Comparison of ENCODE assay signal across 8 cellular contexts in the genomic region with DNA sequence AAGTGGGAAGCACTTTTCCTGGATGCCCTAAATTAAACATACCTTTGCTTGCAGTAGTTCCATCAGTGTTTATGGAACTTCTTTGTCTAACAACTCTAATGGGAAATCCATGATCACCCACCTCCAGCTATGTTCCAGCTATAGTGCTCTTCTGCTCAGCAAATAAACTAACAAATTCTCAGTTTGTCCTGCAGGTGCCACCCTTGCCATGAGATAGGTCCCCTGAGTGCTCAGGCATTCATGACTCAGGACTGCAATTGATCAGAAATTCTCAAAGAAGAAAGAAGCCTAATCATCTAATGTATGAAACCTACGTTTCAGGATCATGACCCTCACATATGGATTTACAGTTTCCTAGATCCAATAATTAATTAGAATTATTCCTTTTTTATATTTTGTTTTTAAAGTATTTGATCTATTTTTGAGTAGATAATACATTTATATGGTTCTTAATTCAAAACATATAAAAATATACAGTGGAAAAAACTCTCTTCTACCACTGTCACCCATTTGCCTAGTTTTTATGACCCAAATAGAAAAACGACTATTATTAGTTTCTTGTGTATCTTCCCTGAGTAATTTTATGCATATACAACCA. TPM values are rescaled to one million over a fixed set of nuclear protein-coding genes. Genes with fewer than 3 reads are reported as not detected.
A peak's percentile ranks its signal among the peaks of the same experiment; 100 is the strongest.
DNase-seq lines count a peak whose midpoint lies in the region; ATAC-seq, FAIRE-seq and TF ChIP-seq lines count a peak whose summit lies in the region.

No MANE protein-coding gene starts in this region.

- no peaks in the 10 kb centered on the region for H3K36me3 Mint-ChIP-seq in progenitor cell of endocrine pancreas (ENCODE audit: insufficient read depth)
- H3K36me3 Mint-ChIP-seq in activated T-cell treated with anti-CD3 and anti-CD28 coated beads, Interleukin-2, amount 50 U/mL, for 4 hours (ENCODE audit: insufficient read depth), result no peaks in the 10 kb centered on the region

- H3K27me3 Mint-ChIP-seq in progenitor cell of endocrine pancreas, result peaks cover 5% of the 10 kb centered on the region
- peaks cover 3% of the 10 kb centered on the region for H3K27me3 Mint-ChIP-seq in activated T-cell treated with anti-CD3 and anti-CD28 coated beads, Interleukin-2, amount 50 U/mL, for 4 hours (ENCODE audit: low read depth)

- no peak for DNase-seq in D721Med (ENCODE audit: insufficient read length, low spot score)
- peak; percentile 3 for DNase-seq in MG63
- peak; percentile 91 for DNase-seq in SK-MEL-5 (ENCODE audit: low read depth, low spot score)
- peak; percentile 4 for DNase-seq in germinal center (ENCODE audit: low spot score)
- peak; percentile 35 for DNase-seq in progenitor cell of endocrine pancreas (ENCODE audit: low spot score, unreplicated experiment)
- DNase-seq in activated T-cell treated with anti-CD3 and anti-CD28 coated beads, Interleukin-2, amount 50 U/mL, for 4 hours, result no peak

- ATAC-seq in GM19397 (IDR thresholded peaks at IDR 0.05; ENCODE audit: unreplicated experiment) (peak; percentile 54), HG02763 (IDR thresholded peaks at IDR 0.05; ENCODE audit: unreplicated experiment) (no peak)
- no peak for ATAC-seq in activated T-cell treated with anti-CD3 and anti-CD28 coated beads, Interleukin-2, amount 50 U/mL, for 4 hours

- in situ Hi-C loops in SK-MEL-5 (cut with HindIII; ENCODE audit: low pct_unique_long_range_greater_than_20kb, low sequenced_read_pairs), result no loop called here

- no peak overlapping the region for H3K4me3 Mint-ChIP-seq in progenitor cell of endocrine pancreas (ENCODE audit: low read depth)
- H3K4me3 Mint-ChIP-seq in activated T-cell treated with anti-CD3 and anti-CD28 coated beads, Interleukin-2, amount 50 U/mL, for 4 hours, result no peak overlapping the region

- peak; percentile 56 for FAIRE-seq in D721Med (lab: Jason Lieb, UNC)

- H3K36me3 ChIP-seq in MG63, result no peaks in the 10 kb centered on the region

- H3K9me3 Mint-ChIP-seq in progenitor cell of endocrine pancreas (ENCODE audit: low read depth), result no peaks in the 10 kb centered on the region
- H3K9me3 Mint-ChIP-seq in activated T-cell treated with anti-CD3 and anti-CD28 coated beads, Interleukin-2, amount 50 U/mL, for 4 hours, result no peaks in the 10 kb centered on the region

- no peaks in the 10 kb centered on the region for H3K9me3 ChIP-seq in MG63

- H3K4me3 ChIP-seq in MG63, result no peak overlapping the region

- H3K27me3 ChIP-seq in MG63, result no peaks in the 10 kb centered on the region

- H3K4me1 Mint-ChIP-seq in progenitor cell of endocrine pancreas (ENCODE audit: low read depth), result no peaks in the 10 kb centered on the region
- no peaks in the 10 kb centered on the region for H3K4me1 Mint-ChIP-seq in activated T-cell treated with anti-CD3 and anti-CD28 coated beads, Interleukin-2, amount 50 U/mL, for 4 hours (ENCODE audit: low read depth)

- no peak overlapping the region for H3K27ac Mint-ChIP-seq in progenitor cell of endocrine pancreas

- TF ChIP-seq CTCF in D721Med (IDR thresholded peaks at IDR 0.05; ENCODE audit: insufficient read depth, missing control alignments) (peak; percentile 82), progenitor cell of endocrine pancreas (IDR thresholded peaks at IDR 0.05; ENCODE audit: unreplicated experiment) (peak; percentile 76)

RNA-seq across cellular contexts. Expression of gene DYNC1I1, which starts 48.7 kb away (rescaled TPM):
- 2.2 and 2.3 TPM in 2 replicates for total RNA-seq in MG63 (2014; rRNA removed; shearing (Covaris generic); ENCODE audit: low replicate concordance)
- 18.2 and 19.3 TPM in 2 replicates for total RNA-seq in SK-MEL-5 (2014; rRNA removed; shearing (Covaris generic))
- polyA plus RNA-seq in SK-MEL-5 (2015; cell fraction: cytosol; rRNA removed), result 15.6 and 16.3 TPM in 2 replicates
- polyA plus RNA-seq in SK-MEL-5 (2015; cell fraction: nucleus; rRNA removed), result 6.3 and 7.3 TPM in 2 replicates
- total RNA-seq in progenitor cell of endocrine pancreas, result 1.6 and 2.6 TPM in 2 replicates
- total RNA-seq in activated T-cell treated with anti-CD3 and anti-CD28 coated beads, Interleukin-2, amount 50 U/mL, for 4 hours, result not detected

Comparison
In these comparisons a context has a peak if more than half of its experiments do, and no peak if none do; other contexts are left out.
1. DNase-seq: peak in MG63 (single experiment), SK-MEL-5 (single experiment), germinal center (single experiment) and progenitor cell of endocrine pancreas (single experiment); none in D721Med (single experiment) and activated T-cell treated with anti-CD3 and anti-CD28 coated beads, Interleukin-2, amount 50 U/mL, for 4 hours (single experiment).